Comparison of ENCODE assay signal across 19 cellular contexts in genomic region chr20:63090682-63091571, GRCh38.
DNase-seq lines count a peak whose midpoint lies in the region; ATAC-seq, FAIRE-seq and TF ChIP-seq lines count a peak whose summit lies in the region.
"Had no signal": no experiment of that assay in that cellular context is flagged by ENCODE, and none has a peak within 500 bp of the region (broad histone marks: within the 10 kb centered on the region; RNA-seq: fewer than 3 reads in every experiment).

No MANE protein-coding gene starts in this region.

- H4K20me1 ChIP-seq in astrocyte (ENCODE audit: insufficient read depth, low read length) = no peaks in the 10 kb centered on the region

- peaks cover 4% of the 10 kb centered on the region for H3K27me3 Mint-ChIP-seq in activated naive CD8-positive, alpha-beta T cell treated with anti-CD3 and anti-CD28 coated beads, Interleukin-2, amount 10 ng/mL, durations not matched to agents 7 days and 5 days
- H3K27me3 Mint-ChIP-seq in activated naive CD8-positive, alpha-beta T cell treated with anti-CD3 and anti-CD28 coated beads for 36 hours = peaks cover 12% of the 10 kb centered on the region
- peaks cover 62% of the 10 kb centered on the region for H3K27me3 Mint-ChIP-seq in astrocyte (ENCODE audit: low read depth, unreplicated experiment)

- TF ChIP-seq CTCF in astrocyte (IDR thresholded peaks at IDR 0.05; ENCODE audit: insufficient read depth, low read depth, low read length) = no peak
- TF ChIP-seq CTCF in right lobe of liver (IDR thresholded peaks at IDR 0.05) = no peak

- no peak overlapping the region for H3K27ac ChIP-seq in astrocyte (ENCODE audit: low read depth, low read length)
- no peak overlapping the region for H3K27ac ChIP-seq in right lobe of liver
- H3K27ac ChIP-seq: neural progenitor cell, upper lobe of left lung had no signal

- no peaks in the 10 kb centered on the region for H3K79me2 ChIP-seq in astrocyte (ENCODE audit: insufficient read depth, low read length)

- no peaks in the 10 kb centered on the region for H3K4me1 Mint-ChIP-seq in activated naive CD8-positive, alpha-beta T cell treated with anti-CD3 and anti-CD28 coated beads, Interleukin-2, amount 10 ng/mL, durations not matched to agents 7 days and 5 days
- no peaks in the 10 kb centered on the region for H3K4me1 Mint-ChIP-seq in activated naive CD8-positive, alpha-beta T cell treated with anti-CD3 and anti-CD28 coated beads for 36 hours
- H3K4me1 Mint-ChIP-seq in astrocyte (ENCODE audit: low read depth, unreplicated experiment) = no peaks in the 10 kb centered on the region
- H3K4me1 Mint-ChIP-seq: activated T-helper 17 cell treated with anti-CD3 and anti-CD28 coated beads, Interleukin-2, amount 50 U/mL, for 72 hours; neural progenitor cell; stimulated activated effector memory CD8-positive, alpha-beta T cell treated with anti-CD3 and anti-CD28 coated beads, Interleukin-12 subunit alpha, Interleukin-12 subunit beta, amount 100 ng/mL, for 72 hours had no signal

- 64% methylated on average over 11 of the region's 30 CpGs for WGBS in right lobe of liver (ENCODE audit: insufficient coverage, low coverage, low lambda C conversion rate, missing lambda C conversion rate)

- H3K36me3 Mint-ChIP-seq in activated naive CD8-positive, alpha-beta T cell treated with anti-CD3 and anti-CD28 coated beads, Interleukin-2, amount 10 ng/mL, durations not matched to agents 7 days and 5 days = no peaks in the 10 kb centered on the region
- no peaks in the 10 kb centered on the region for H3K36me3 Mint-ChIP-seq in activated naive CD8-positive, alpha-beta T cell treated with anti-CD3 and anti-CD28 coated beads for 36 hours
- no peaks in the 10 kb centered on the region for H3K36me3 Mint-ChIP-seq in astrocyte (ENCODE audit: low read depth, unreplicated experiment)
- H3K36me3 Mint-ChIP-seq: neural progenitor cell; stimulated activated effector memory CD8-positive, alpha-beta T cell treated with anti-CD3 and anti-CD28 coated beads, Interleukin-12 subunit alpha, Interleukin-12 subunit beta, amount 100 ng/mL, for 72 hours had no signal

- H3K4me3 Mint-ChIP-seq in activated naive CD8-positive, alpha-beta T cell treated with anti-CD3 and anti-CD28 coated beads, Interleukin-2, amount 10 ng/mL, durations not matched to agents 7 days and 5 days = no peak overlapping the region
- H3K4me3 Mint-ChIP-seq in activated naive CD8-positive, alpha-beta T cell treated with anti-CD3 and anti-CD28 coated beads for 36 hours = no peak overlapping the region
- no peak overlapping the region for H3K4me3 Mint-ChIP-seq in astrocyte (ENCODE audit: unreplicated experiment)
- H3K4me3 Mint-ChIP-seq: activated T-helper 17 cell treated with anti-CD3 and anti-CD28 coated beads, Interleukin-2, amount 50 U/mL, for 72 hours; neural progenitor cell; stimulated activated effector memory CD8-positive, alpha-beta T cell treated with anti-CD3 and anti-CD28 coated beads, Interleukin-12 subunit alpha, Interleukin-12 subunit beta, amount 100 ng/mL, for 72 hours had no signal

- POLR2A ChIA-PET in activated naive CD8-positive, alpha-beta T cell treated with anti-CD3 and anti-CD28 coated beads, Interleukin-2, amount 10 ng/mL, durations not matched to agents 7 days and 5 days (lab: Charles Lee) = no interaction called here

- intact Hi-C loops in right lobe of liver (cut with DNase I) = no loop called here

- H3K9me3 ChIP-seq in astrocyte (ENCODE audit: insufficient read depth, low read depth, low read length) (no peaks in the 10 kb centered on the region), right lobe of liver (no peaks in the 10 kb centered on the region)
- H3K9me3 ChIP-seq: upper lobe of left lung had no signal

- H3K4me2 ChIP-seq in astrocyte (ENCODE audit: low read length) = no peak overlapping the region
- H3K4me2 ChIP-seq: neural progenitor cell had no signal

- H3K4me3 ChIP-seq in astrocyte (ENCODE audit: insufficient read depth, low read depth, low read length) (no peak overlapping the region), right lobe of liver (no peak overlapping the region)
- H3K4me3 ChIP-seq: neural progenitor cell, upper lobe of left lung had no signal

- H3K27me3 ChIP-seq in astrocyte (ENCODE audit: insufficient read depth, low read length) (peaks cover 6% of the 10 kb centered on the region), right lobe of liver (no peaks in the 10 kb centered on the region)

- H3K9ac ChIP-seq in astrocyte (ENCODE audit: low read length) = no peak overlapping the region
- H3K9ac ChIP-seq: neural progenitor cell had no signal

- H3K36me3 ChIP-seq in astrocyte (ENCODE audit: insufficient read depth, low read length) = no peaks in the 10 kb centered on the region
- no peaks in the 10 kb centered on the region for H3K36me3 ChIP-seq in right lobe of liver
- H3K36me3 ChIP-seq: neural progenitor cell, upper lobe of left lung had no signal

- no peak overlapping the region for H3K27ac Mint-ChIP-seq in activated naive CD8-positive, alpha-beta T cell treated with anti-CD3 and anti-CD28 coated beads, Interleukin-2, amount 10 ng/mL, durations not matched to agents 7 days and 5 days
- H3K27ac Mint-ChIP-seq in activated naive CD8-positive, alpha-beta T cell treated with anti-CD3 and anti-CD28 coated beads for 36 hours = no peak overlapping the region
- peak overlapping the region; percentile 12 for H3K27ac Mint-ChIP-seq in astrocyte (ENCODE audit: unreplicated experiment)
- H3K27ac Mint-ChIP-seq: activated T-helper 17 cell treated with anti-CD3 and anti-CD28 coated beads, Interleukin-2, amount 50 U/mL, for 72 hours; neural progenitor cell; stimulated activated effector memory CD8-positive, alpha-beta T cell treated with anti-CD3 and anti-CD28 coated beads, Interleukin-12 subunit alpha, Interleukin-12 subunit beta, amount 100 ng/mL, for 72 hours had no signal

- no peaks in the 10 kb centered on the region for H3K4me1 ChIP-seq in astrocyte (ENCODE audit: insufficient read depth, low read length)
- no peaks in the 10 kb centered on the region for H3K4me1 ChIP-seq in right lobe of liver
- H3K4me1 ChIP-seq: neural progenitor cell, upper lobe of left lung had no signal

- no peak overlapping the region for H2AFZ ChIP-seq in astrocyte (ENCODE audit: low read depth, low read length)
- H2AFZ ChIP-seq: neural progenitor cell had no signal

- no peak for FAIRE-seq in astrocyte (lab: Jason Lieb, UNC)
- FAIRE-seq: GM18507 had no signal

- no peaks in the 10 kb centered on the region for H3K9me3 Mint-ChIP-seq in activated naive CD8-positive, alpha-beta T cell treated with anti-CD3 and anti-CD28 coated beads, Interleukin-2, amount 10 ng/mL, durations not matched to agents 7 days and 5 days
- no peaks in the 10 kb centered on the region for H3K9me3 Mint-ChIP-seq in activated naive CD8-positive, alpha-beta T cell treated with anti-CD3 and anti-CD28 coated beads for 36 hours
- no peaks in the 10 kb centered on the region for H3K9me3 Mint-ChIP-seq in astrocyte (ENCODE audit: unreplicated experiment)
- H3K9me3 Mint-ChIP-seq: activated T-helper 17 cell treated with anti-CD3 and anti-CD28 coated beads, Interleukin-2, amount 50 U/mL, for 72 hours; neural progenitor cell; stimulated activated effector memory CD8-positive, alpha-beta T cell treated with anti-CD3 and anti-CD28 coated beads, Interleukin-12 subunit alpha, Interleukin-12 subunit beta, amount 100 ng/mL, for 72 hours had no signal

- ATAC-seq in activated naive CD8-positive, alpha-beta T cell treated with anti-CD3 and anti-CD28 coated beads, Interleukin-2, amount 10 ng/mL, durations not matched to agents 7 days and 5 days (ENCODE audit: low read depth) = no peak
- ATAC-seq in right lobe of liver (no peak), HG02840 (IDR thresholded peaks at IDR 0.05; ENCODE audit: low FRiP score, unreplicated experiment) (no peak)
- ATAC-seq: activated T-helper 17 cell treated with anti-CD3 and anti-CD28 coated beads, Interleukin-2, amount 50 U/mL, for 72 hours; stimulated activated effector memory CD8-positive, alpha-beta T cell treated with anti-CD3 and anti-CD28 coated beads, Interleukin-12 subunit alpha, Interleukin-12 subunit beta, amount 100 ng/mL, for 72 hours had no signal

- TF ChIP-seq POLR2A in right lobe of liver (IDR thresholded peaks at IDR 0.05) = no peak

- peak; percentile 15 for DNase-seq in activated naive CD8-positive, alpha-beta T cell treated with anti-CD3 and anti-CD28 coated beads, Interleukin-2, amount 10 ng/mL, durations not matched to agents 7 days and 5 days
- DNase-seq in activated naive CD8-positive, alpha-beta T cell treated with anti-CD3 and anti-CD28 coated beads for 36 hours = no peak
- no peak for DNase-seq in astrocyte (ENCODE audit: low read depth)
- DNase-seq in right lobe of liver = peak; percentile 15 to 48 (median 40)
- no peak for DNase-seq in C1 segment of cervical spinal cord (lab: John Stamatoyannopoulos, UW)
- no peak for DNase-seq in NCI-H187 (lab: John Stamatoyannopoulos, UW)
- DNase-seq: activated CD4-positive, alpha-beta T cell treated with anti-CD3 and anti-CD28 coated beads for 4 hours; AML-193; DMS153; effector CD8-positive, alpha-beta T cell; NCI-H1930; NCI-H524 treated with DMSO at 0.1 percent for 48 hours; RPMI8226 had no signal

Comparison
In these comparisons a context has a peak if more than half of its experiments do, and no peak if none do; other contexts are left out.
1. DNase-seq: peak in activated naive CD8-positive, alpha-beta T cell treated with anti-CD3 and anti-CD28 coated beads, Interleukin-2, amount 10 ng/mL, durations not matched to agents 7 days and 5 days (single experiment) and right lobe of liver (3 of 3); none in activated naive CD8-positive, alpha-beta T cell treated with anti-CD3 and anti-CD28 coated beads for 36 hours (single experiment), astrocyte (single experiment), C1 segment of cervical spinal cord (0 of 14) and NCI-H187 (0 of 2).